ENCODE assay signal across 12 cellular contexts in the genomic region with DNA sequence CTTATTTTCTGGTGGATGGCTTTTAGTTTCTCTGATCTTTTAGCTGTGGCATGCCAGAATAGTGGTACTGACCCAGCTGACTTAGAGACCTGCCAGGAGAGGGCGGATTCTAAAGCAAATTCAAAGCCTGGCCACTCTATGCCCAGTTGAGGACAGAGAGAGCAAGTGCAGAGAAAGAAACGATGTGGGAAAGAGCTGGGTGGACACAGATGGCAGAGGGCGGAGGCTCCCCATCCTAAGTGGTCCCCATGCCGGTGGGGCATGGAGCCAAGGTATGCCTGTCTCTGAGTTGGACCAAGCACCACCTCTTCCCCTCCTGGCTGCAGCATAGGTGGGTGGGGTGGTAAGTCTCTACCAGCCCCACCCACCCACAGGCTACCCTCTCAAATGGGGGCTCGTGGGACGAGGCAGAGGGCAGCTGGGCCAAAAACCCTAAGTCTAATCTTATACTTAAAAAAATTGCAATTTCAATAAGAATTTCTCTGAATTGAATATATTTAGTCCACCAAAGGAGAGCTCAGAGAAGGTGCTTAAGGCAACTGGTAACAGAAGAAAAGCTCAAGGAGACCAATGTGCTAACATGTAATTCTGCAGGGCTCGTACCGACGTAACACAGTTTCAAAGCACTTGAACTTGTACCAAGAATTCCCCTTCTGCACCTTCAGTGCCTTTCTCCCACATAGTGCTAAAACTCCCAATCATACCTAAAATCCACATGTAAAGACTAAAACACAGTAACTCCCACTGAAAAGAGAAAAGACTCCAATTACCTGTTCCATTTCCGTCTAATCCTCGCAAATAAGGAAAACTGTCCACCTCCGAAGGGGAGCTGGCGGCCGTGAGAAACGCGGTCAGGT.
DNase-seq lines count a peak whose midpoint lies in the region; ATAC-seq and TF ChIP-seq lines count a peak whose summit lies in the region.
"Had no signal": no experiment of that assay in that cellular context is flagged by ENCODE, and none has a peak within 500 bp of the region (broad histone marks: within the 10 kb centered on the region; RNA-seq: fewer than 3 reads in every experiment).

No MANE protein-coding gene starts in this region.

- H3K36me3 ChIP-seq in cardiac muscle cell: no peaks in the 10 kb centered on the region
- H3K36me3 ChIP-seq in thymus (ENCODE audit: control insufficient read depth, insufficient read depth): no peaks in the 10 kb centered on the region
- H3K36me3 ChIP-seq: neutrophil had no signal

- H3K27ac Mint-ChIP-seq in activated CD4-positive, alpha-beta memory T cell treated with anti-CD3 and anti-CD28 coated beads, Interleukin-2, amount 10 ng/mL, durations not matched to agents 7 days and 5 days: peak overlapping the region; percentile 66

- H3K27me3 ChIP-seq in cardiac muscle cell (no peaks in the 10 kb centered on the region), layer of hippocampus (ENCODE audit: control insufficient read depth, insufficient read depth, low read length) (no peaks in the 10 kb centered on the region), thymus (ENCODE audit: control insufficient read depth, insufficient read depth) (no peaks in the 10 kb centered on the region)

- DNase-seq in cardiac muscle cell (ENCODE audit: low read depth in 1 of 2, low spot score in 1 of 2) (no peak), Right ventricle myocardium inferior (ENCODE audit: missing footprints) (no peak), hepatic stellate cell (ENCODE audit: low spot score) (no peak)
- DNase-seq in activated CD4-positive, alpha-beta memory T cell treated with anti-CD3 and anti-CD28 coated beads, Interleukin-2, amount 10 ng/mL, durations not matched to agents 7 days and 5 days: no peak
- DNase-seq in activated CD4-positive, CD25-positive, alpha-beta regulatory T cell treated with anti-CD3 and anti-CD28 coated beads, Interleukin-2, amount 50 U/mL, for 72 hours: no peak
- DNase-seq: activated gamma-delta T cell treated with Interleukin-2 at 50 U/mL for 16 hours, NCI-H1694 treated with DMSO at 0.1 percent for 48 hours had no signal

- H3K9me3 ChIP-seq in cardiac muscle cell (ENCODE audit: low read depth) (no peaks in the 10 kb centered on the region), thymus (ENCODE audit: control insufficient read depth) (no peaks in the 10 kb centered on the region)
- H3K9me3 ChIP-seq: neutrophil had no signal

- peaks cover 4% of the 10 kb centered on the region for H3K27me3 Mint-ChIP-seq in activated CD4-positive, alpha-beta memory T cell treated with anti-CD3 and anti-CD28 coated beads, Interleukin-2, amount 10 ng/mL, durations not matched to agents 7 days and 5 days

- CTCF ChIA-PET in activated CD4-positive, alpha-beta memory T cell treated with anti-CD3 and anti-CD28 coated beads, Interleukin-2, amount 10 ng/mL, durations not matched to agents 7 days and 5 days (lab: Charles Lee): interaction anchor here (0.6 to 1.8 kb wide), 7 partner anchors 9 to 117 kb away, joined by 3 to 7 read pairs (median 4); a partner anchor contains a TSS

- no peaks in the 10 kb centered on the region for H3K9me3 Mint-ChIP-seq in activated CD4-positive, alpha-beta memory T cell treated with anti-CD3 and anti-CD28 coated beads, Interleukin-2, amount 10 ng/mL, durations not matched to agents 7 days and 5 days

- ATAC-seq in Right ventricle myocardium inferior (no peak), HG03469 (IDR thresholded peaks at IDR 0.05; ENCODE audit: unreplicated experiment) (no peak)

- H3K4me1 ChIP-seq in cardiac muscle cell (ENCODE audit: low read depth) (peaks cover 26% of the 10 kb centered on the region), thymus (ENCODE audit: control insufficient read depth, insufficient read depth, low read length) (peaks cover 18% of the 10 kb centered on the region)

- no peaks in the 10 kb centered on the region for H3K36me3 Mint-ChIP-seq in activated CD4-positive, alpha-beta memory T cell treated with anti-CD3 and anti-CD28 coated beads, Interleukin-2, amount 10 ng/mL, durations not matched to agents 7 days and 5 days (ENCODE audit: low read depth)

- WGBS in thymus: 52% methylated on average over 16 of the region's 16 CpGs

- intact Hi-C loops in Right ventricle myocardium inferior (cut with DNase I): no loop called here

- H3K27ac ChIP-seq in cardiac muscle cell (peak overlapping the region; percentile 68), layer of hippocampus (ENCODE audit: low read depth, low read length) (peak overlapping the region; percentile 86), thymus (ENCODE audit: low read depth) (peak overlapping the region; percentile 56)
- H3K27ac ChIP-seq: neutrophil, SK-N-MC had no signal

- H3K4me3 Mint-ChIP-seq in activated CD4-positive, alpha-beta memory T cell treated with anti-CD3 and anti-CD28 coated beads, Interleukin-2, amount 10 ng/mL, durations not matched to agents 7 days and 5 days: peak overlapping the region; percentile 81

- TF ChIP-seq CTCF in cardiac muscle cell (IDR thresholded peaks at IDR 0.05; ENCODE audit: low read depth, low read length): no peak

- no peak overlapping the region for H3K4me3 ChIP-seq in cardiac muscle cell
- peak overlapping the region; percentile 52 for H3K4me3 ChIP-seq in thymus (ENCODE audit: low read length)
- H3K4me3 ChIP-seq: SK-N-MC had no signal

- POLR2A ChIA-PET in activated CD4-positive, alpha-beta memory T cell treated with anti-CD3 and anti-CD28 coated beads, Interleukin-2, amount 10 ng/mL, durations not matched to agents 7 days and 5 days (lab: Charles Lee): interaction anchor here (1.0 to 1.2 kb wide), 2 partner anchors 15 to 86 kb away, joined by 3 read pairs; a partner anchor contains a TSS

- H3K4me1 Mint-ChIP-seq in activated CD4-positive, alpha-beta memory T cell treated with anti-CD3 and anti-CD28 coated beads, Interleukin-2, amount 10 ng/mL, durations not matched to agents 7 days and 5 days: peaks cover 28% of the 10 kb centered on the region
